ENCODE assay signal across 8 cellular contexts in the genomic region with DNA sequence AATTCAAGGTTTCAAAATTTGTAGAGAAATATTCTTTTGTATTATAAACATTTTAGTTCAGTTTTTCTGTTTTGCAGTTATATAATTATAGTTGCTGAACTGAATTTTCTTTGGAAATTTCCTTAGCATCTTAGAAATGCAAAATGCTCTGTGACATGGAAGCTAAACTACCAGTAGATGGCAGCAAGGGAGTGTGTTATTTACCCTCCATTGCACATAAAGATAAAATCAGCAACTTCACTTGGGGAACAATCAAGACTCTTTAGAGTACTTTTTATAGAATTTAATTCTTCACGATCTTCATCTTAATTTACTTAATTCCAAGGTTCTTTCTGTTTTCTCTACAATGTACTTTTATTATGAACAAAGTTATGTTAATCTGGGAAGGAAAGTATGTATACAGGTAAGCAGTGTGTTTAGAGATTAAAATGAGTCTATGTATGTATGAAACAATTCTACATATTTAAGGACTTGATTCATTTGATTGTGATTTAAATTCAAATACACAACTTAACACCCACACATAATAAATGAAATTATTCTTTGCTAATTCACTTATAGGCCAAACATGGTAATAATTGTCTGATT.
A peak's percentile ranks its signal among the peaks of the same experiment; 100 is the strongest.
DNase-seq lines count a peak whose midpoint lies in the region; ATAC-seq, FAIRE-seq and TF ChIP-seq lines count a peak whose summit lies in the region.

No MANE protein-coding gene starts in this region.

- ATAC-seq in HG03558 (IDR thresholded peaks at IDR 0.05; ENCODE audit: extremely low read depth, unreplicated experiment), result peak; percentile 68
- ATAC-seq in natural killer cell treated with Interleukin-12 subunit alpha and Interleukin-12 subunit beta and Interleukin-15 and Interleukin-18, amount 100 ng/mL, for 72 hours, result no peak

- no peak overlapping the region for H3K27ac Mint-ChIP-seq in chondrocyte (ENCODE audit: unreplicated experiment)
- no peak overlapping the region for H3K27ac Mint-ChIP-seq in natural killer cell treated with Interleukin-12 subunit alpha and Interleukin-12 subunit beta and Interleukin-15 and Interleukin-18, amount 100 ng/mL, for 72 hours

- H3K4me3 Mint-ChIP-seq in chondrocyte (ENCODE audit: unreplicated experiment), result no peak overlapping the region
- H3K4me3 Mint-ChIP-seq in natural killer cell treated with Interleukin-12 subunit alpha and Interleukin-12 subunit beta and Interleukin-15 and Interleukin-18, amount 100 ng/mL, for 72 hours, result no peak overlapping the region

- no peaks in the 10 kb centered on the region for H3K36me3 Mint-ChIP-seq in chondrocyte (ENCODE audit: low read depth)
- H3K36me3 Mint-ChIP-seq in natural killer cell treated with Interleukin-12 subunit alpha and Interleukin-12 subunit beta and Interleukin-15 and Interleukin-18, amount 100 ng/mL, for 72 hours, result no peaks in the 10 kb centered on the region

- DNase-seq in AG09309 (ENCODE audit: low read depth) (peak; percentile 24), GM18507 (ENCODE audit: extremely low spot score, insufficient read length, low read depth) (no peak), NCI-H82 (lab: John Stamatoyannopoulos, UW) (peak; percentile 78), chondrocyte (ENCODE audit: low spot score) (no peak), medulla oblongata (ENCODE audit: extremely low spot score) (peak; percentile 79), GM19238 (ENCODE audit: insufficient read length, low spot score) (no peak)
- DNase-seq in natural killer cell treated with Interleukin-12 subunit alpha and Interleukin-12 subunit beta and Interleukin-15 and Interleukin-18, amount 100 ng/mL, for 72 hours (ENCODE audit: low spot score), result no peak

- FAIRE-seq in GM18507 (lab: Jason Lieb, UNC), result peak; percentile 61

- TF ChIP-seq CTCF in AG09309 (IDR thresholded peaks at IDR 0.05; ENCODE audit: control insufficient read depth, insufficient read depth, low read depth, low read length, missing control alignments) (peak; percentile 63), chondrocyte (IDR thresholded peaks at IDR 0.05) (peak; percentile 93)

- H3K4me1 Mint-ChIP-seq in chondrocyte (ENCODE audit: low read depth), result no peaks in the 10 kb centered on the region
- H3K4me1 Mint-ChIP-seq in natural killer cell treated with Interleukin-12 subunit alpha and Interleukin-12 subunit beta and Interleukin-15 and Interleukin-18, amount 100 ng/mL, for 72 hours (ENCODE audit: low read depth in 2 of 2), result no peaks in the 10 kb centered on the region

- no peaks in the 10 kb centered on the region for H3K9me3 Mint-ChIP-seq in chondrocyte (ENCODE audit: low read depth)
- no peaks in the 10 kb centered on the region for H3K9me3 Mint-ChIP-seq in natural killer cell treated with Interleukin-12 subunit alpha and Interleukin-12 subunit beta and Interleukin-15 and Interleukin-18, amount 100 ng/mL, for 72 hours

- H3K27me3 Mint-ChIP-seq in chondrocyte (ENCODE audit: low read depth), result peaks cover 28% of the 10 kb centered on the region
- H3K27me3 Mint-ChIP-seq in natural killer cell treated with Interleukin-12 subunit alpha and Interleukin-12 subunit beta and Interleukin-15 and Interleukin-18, amount 100 ng/mL, for 72 hours, result no peaks in the 10 kb centered on the region

- H3K4me3 ChIP-seq in AG09309 (ENCODE audit: control insufficient read depth, low read depth, low read length), result no peak overlapping the region

Comparison
In these comparisons a context has a peak if more than half of its experiments do, and no peak if none do; other contexts are left out.
1. DNase-seq: peak in AG09309 (single experiment), NCI-H82 (single experiment) and medulla oblongata (single experiment); none in GM18507 (single experiment), chondrocyte (single experiment), natural killer cell treated with Interleukin-12 subunit alpha and Interleukin-12 subunit beta and Interleukin-15 and Interleukin-18, amount 100 ng/mL, for 72 hours (single experiment) and GM19238 (single experiment).